ENCODE assay signal across 17 cellular contexts in the genomic region with DNA sequence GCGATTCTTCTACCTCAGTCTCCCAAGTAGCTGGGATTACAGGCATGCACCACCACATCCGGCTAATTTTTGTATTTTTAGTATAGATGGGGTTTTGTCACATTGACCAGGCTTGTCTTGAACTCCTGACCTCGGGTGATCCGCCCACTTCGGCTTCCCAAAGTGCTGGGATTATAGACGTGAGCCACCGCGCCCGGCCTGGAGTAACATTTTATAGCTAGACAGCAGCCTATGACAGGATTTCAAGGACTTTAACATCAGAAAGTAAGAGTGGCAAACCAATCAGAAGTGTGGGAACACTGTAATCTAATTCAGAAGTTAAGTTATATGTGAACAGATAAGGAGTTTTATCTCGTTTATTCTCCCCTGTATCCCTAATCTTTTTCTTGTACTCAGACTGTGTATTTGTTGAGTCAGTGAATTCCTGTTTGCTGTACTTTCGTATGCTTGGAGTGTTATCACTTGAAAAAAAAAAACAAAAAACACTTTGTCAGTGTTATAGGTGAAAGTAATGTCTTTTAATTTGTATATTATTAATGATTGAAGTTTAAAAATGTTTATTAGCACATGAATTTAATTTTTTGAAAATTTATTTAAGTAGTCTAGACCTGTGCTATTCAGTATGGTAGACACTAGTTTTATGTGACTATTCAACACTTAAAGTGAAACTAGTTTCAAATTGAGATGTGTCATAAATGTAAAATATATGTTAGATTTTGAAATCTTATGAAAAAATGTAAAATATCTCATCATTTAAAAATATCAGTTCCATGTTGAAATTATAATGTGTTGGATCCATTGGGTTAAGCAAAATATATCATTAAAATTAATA. TPM values are rescaled to one million over a fixed set of nuclear protein-coding genes. Genes with fewer than 3 reads are reported as not detected.
DNase-seq lines count a peak whose midpoint lies in the region; ATAC-seq, FAIRE-seq and TF ChIP-seq lines count a peak whose summit lies in the region.
"Had no signal": no experiment of that assay in that cellular context is flagged by ENCODE, and none has a peak within 500 bp of the region (broad histone marks: within the 10 kb centered on the region; RNA-seq: fewer than 3 reads in every experiment).

No MANE protein-coding gene starts in this region.

- no peak for TF ChIP-seq CTCF in bronchial epithelial cell (IDR thresholded peaks at IDR 0.05; ENCODE audit: insufficient read depth, low read length, severe bottlenecking)
- no peak for TF ChIP-seq CTCF in keratinocyte (optimal IDR thresholded peaks at IDR 0.05 in 1 of 3, IDR thresholded peaks at IDR 0.05 in 1 of 3, conservative IDR thresholded peaks at IDR 0.05 in 1 of 3; ENCODE audit: extremely low read depth in 1 of 3, insufficient read depth in 2 of 3, low read length in 3 of 3)
- TF ChIP-seq CTCF in smooth muscle cell (IDR thresholded peaks at IDR 0.05; ENCODE audit: borderline replicate concordance, insufficient read depth, poor library complexity, severe bottlenecking), result no peak

- H2AFZ ChIP-seq in keratinocyte (ENCODE audit: control insufficient read depth, low read length) (peak overlapping the region; percentile 30), smooth muscle cell (ENCODE audit: low read depth) (no peak overlapping the region)

- no peak overlapping the region for H3K4me3 Mint-ChIP-seq in activated CD4-positive, alpha-beta T cell treated with anti-CD3 and anti-CD28 coated beads, Interleukin-2, amount 10 ng/mL, durations not matched to agents 24 days and 14 days
- no peak overlapping the region for H3K4me3 Mint-ChIP-seq in stimulated activated naive B cell treated with anti-CD40 and anti-IgM and Interleukin-4, amounts not matched to agents 10 μg/mL and 1 μg/mL and 100 μg/mL, for 72 hours
- H3K4me3 Mint-ChIP-seq: brain, WTC11 had no signal

- H3K36me3 ChIP-seq in bronchial epithelial cell (ENCODE audit: control insufficient read depth, insufficient read depth, low read length), result no peaks in the 10 kb centered on the region
- no peaks in the 10 kb centered on the region for H3K36me3 ChIP-seq in keratinocyte (ENCODE audit: control insufficient read depth in 2 of 2, extremely low read depth in 1 of 2, insufficient read depth in 2 of 2, low read length in 2 of 2)
- H3K36me3 ChIP-seq in smooth muscle cell (ENCODE audit: low read depth), result peaks cover 4% of the 10 kb centered on the region

- H3K79me2 ChIP-seq in keratinocyte (ENCODE audit: control insufficient read depth, insufficient read depth, low read length) (peaks cover 45% of the 10 kb centered on the region), smooth muscle cell (ENCODE audit: low read depth) (peaks cover 61% of the 10 kb centered on the region)

- H3K4me2 ChIP-seq in keratinocyte (ENCODE audit: control insufficient read depth, extremely low read depth, insufficient read depth, low read depth, low read length) (peak overlapping the region; percentile 48), smooth muscle cell (peak overlapping the region; percentile 25)

- peaks cover 15% of the 10 kb centered on the region for H3K4me1 Mint-ChIP-seq in activated CD4-positive, alpha-beta T cell treated with anti-CD3 and anti-CD28 coated beads, Interleukin-2, amount 10 ng/mL, durations not matched to agents 24 days and 14 days
- H3K4me1 Mint-ChIP-seq in stimulated activated naive B cell treated with anti-CD40 and anti-IgM and Interleukin-4, amounts not matched to agents 10 μg/mL and 1 μg/mL and 100 μg/mL, for 72 hours, result peaks cover 13 to 26% of the 10 kb centered on the region in 2 donors

- 43% methylated on average over 11 of the region's 11 CpGs for WGBS in smooth muscle cell (ENCODE audit: low lambda C conversion rate)

- ATAC-seq in stimulated activated naive B cell treated with anti-CD40 and anti-IgM and Interleukin-4, amounts not matched to agents 10 μg/mL and 1 μg/mL and 100 μg/mL, for 72 hours (replicated peaks), result no peak
- no peak for ATAC-seq in HG03469 (IDR thresholded peaks at IDR 0.05; ENCODE audit: unreplicated experiment)
- ATAC-seq: WTC11 had no signal

- H3K36me3 Mint-ChIP-seq in activated CD4-positive, alpha-beta T cell treated with anti-CD3 and anti-CD28 coated beads, Interleukin-2, amount 10 ng/mL, durations not matched to agents 24 days and 14 days (ENCODE audit: low read depth), result peaks cover 24% of the 10 kb centered on the region
- peaks cover 19 to 32% of the 10 kb centered on the region in 2 donors for H3K36me3 Mint-ChIP-seq in stimulated activated naive B cell treated with anti-CD40 and anti-IgM and Interleukin-4, amounts not matched to agents 10 μg/mL and 1 μg/mL and 100 μg/mL, for 72 hours

- H3K9me1 ChIP-seq in keratinocyte (ENCODE audit: control insufficient read depth, extremely low read depth, insufficient read depth, low read length), result no peaks in the 10 kb centered on the region

- H3K27ac ChIP-seq in keratinocyte (ENCODE audit: control insufficient read depth, insufficient read depth, low read length) (peak overlapping the region; percentile 20), smooth muscle cell (ENCODE audit: low read depth) (no peak overlapping the region)

- no peaks in the 10 kb centered on the region for H3K9me3 ChIP-seq in keratinocyte (ENCODE audit: control insufficient read depth, low read depth, low read length)
- H3K9me3 ChIP-seq in smooth muscle cell (replicated peaks; ENCODE audit: low read depth), result no peaks in the 10 kb centered on the region

- H3K4me3 ChIP-seq in bronchial epithelial cell (ENCODE audit: low read depth, low read length) (no peak overlapping the region), keratinocyte (ENCODE audit: control insufficient read depth in 2 of 3, extremely low read depth in 1 of 3, insufficient read depth in 2 of 3, low read depth in 1 of 3, low read length in 3 of 3) (no peak overlapping the region), smooth muscle cell (peak overlapping the region; percentile 14)

- H3K4me1 ChIP-seq in keratinocyte (ENCODE audit: control insufficient read depth, extremely low read depth, insufficient read depth, low read length), result peaks cover 8% of the 10 kb centered on the region
- H3K4me1 ChIP-seq in smooth muscle cell (ENCODE audit: low read depth), result peaks cover 7% of the 10 kb centered on the region

- no peaks in the 10 kb centered on the region for H3K27me3 Mint-ChIP-seq in activated CD4-positive, alpha-beta T cell treated with anti-CD3 and anti-CD28 coated beads, Interleukin-2, amount 10 ng/mL, durations not matched to agents 24 days and 14 days
- H3K27me3 Mint-ChIP-seq in stimulated activated naive B cell treated with anti-CD40 and anti-IgM and Interleukin-4, amounts not matched to agents 10 μg/mL and 1 μg/mL and 100 μg/mL, for 72 hours, result no peaks in the 10 kb centered on the region
- H3K27me3 Mint-ChIP-seq: brain; CD4-positive, alpha-beta memory T cell had no signal

- H3F3A ChIP-seq in smooth muscle cell (ENCODE audit: low read depth), result no peaks in the 10 kb centered on the region

- no peak overlapping the region for H3K9ac ChIP-seq in keratinocyte (ENCODE audit: control insufficient read depth, extremely low read depth, insufficient read depth, low read length)
- no peak overlapping the region for H3K9ac ChIP-seq in smooth muscle cell (ENCODE audit: low read depth)

- H3K27me3 ChIP-seq in bronchial epithelial cell (ENCODE audit: control insufficient read depth, insufficient read depth, low read length) (no peaks in the 10 kb centered on the region), keratinocyte (ENCODE audit: control insufficient read depth, extremely low read depth, insufficient read depth, low read length) (no peaks in the 10 kb centered on the region), smooth muscle cell (ENCODE audit: low read depth) (no peaks in the 10 kb centered on the region)

- intact Hi-C loops in activated CD4-positive, alpha-beta T cell treated with anti-CD3 and anti-CD28 coated beads, Interleukin-2, amount 10 ng/mL, durations not matched to agents 24 days and 14 days (cut with micrococcal nuclease), result no loop called here

- peak; percentile 43 for DNase-seq in activated CD4-positive, alpha-beta T cell treated with anti-CD3 and anti-CD28 coated beads, Interleukin-2, amount 10 ng/mL, durations not matched to agents 24 days and 14 days
- DNase-seq in activated CD4-positive, alpha-beta T cell treated with anti-CD3 and anti-CD28 coated beads, Interleukin-2, amount 50 U/mL, for 1 hour, result no peak
- DNase-seq in bronchial epithelial cell (ENCODE audit: low read depth) (peak; percentile 24), keratinocyte (ENCODE audit: low read depth, low spot score) (no peak), smooth muscle cell (lab: John Stamatoyannopoulos, UW; ENCODE audit: unreplicated experiment) (no peak), urothelium cell line (ENCODE audit: low spot score) (no peak)
- DNase-seq in stimulated activated naive B cell treated with anti-CD40 and anti-IgM and Interleukin-4, amounts not matched to agents 10 μg/mL and 1 μg/mL and 100 μg/mL, for 72 hours, result no peak
- DNase-seq: activated naive CD4-positive, alpha-beta T cell; CD4-positive, alpha-beta memory T cell; effector CD8-positive, alpha-beta T cell; KG1; NCI-H1694; NCI-H510A treated with DMSO at 0.1 percent for 48 hours; stimulated activated CD4-positive, alpha-beta T cell treated with anti-CD3 and anti-CD28 coated beads, Interleukin-15, amount 100 ng/mL, for 24 hours had no signal

- no peak overlapping the region for H3K27ac Mint-ChIP-seq in activated CD4-positive, alpha-beta T cell treated with anti-CD3 and anti-CD28 coated beads, Interleukin-2, amount 10 ng/mL, durations not matched to agents 24 days and 14 days
- no peak overlapping the region for H3K27ac Mint-ChIP-seq in stimulated activated naive B cell treated with anti-CD40 and anti-IgM and Interleukin-4, amounts not matched to agents 10 μg/mL and 1 μg/mL and 100 μg/mL, for 72 hours
- H3K27ac Mint-ChIP-seq: WTC11 had no signal

- dilution Hi-C loops in keratinocyte (cut with MboI; ENCODE audit: extremely low pct_ligation_motif_present, low sequenced_read_pairs), result no loop called here

- no peak for FAIRE-seq in bronchial epithelial cell (lab: Jason Lieb, UNC)
- no peak for FAIRE-seq in keratinocyte (lab: Jason Lieb, UNC)
- no peak for FAIRE-seq in urothelium cell line (lab: Jason Lieb, UNC)

- no peaks in the 10 kb centered on the region for H4K20me1 ChIP-seq in keratinocyte (ENCODE audit: control insufficient read depth, extremely low read depth, insufficient read depth, low read length)
- peaks cover 59% of the 10 kb centered on the region for H4K20me1 ChIP-seq in smooth muscle cell (ENCODE audit: low read depth)

- H3K9me3 Mint-ChIP-seq in activated CD4-positive, alpha-beta T cell treated with anti-CD3 and anti-CD28 coated beads, Interleukin-2, amount 10 ng/mL, durations not matched to agents 24 days and 14 days, result no peaks in the 10 kb centered on the region
- no peaks in the 10 kb centered on the region for H3K9me3 Mint-ChIP-seq in stimulated activated naive B cell treated with anti-CD40 and anti-IgM and Interleukin-4, amounts not matched to agents 10 μg/mL and 1 μg/mL and 100 μg/mL, for 72 hours
- H3K9me3 Mint-ChIP-seq: brain; CD4-positive, alpha-beta memory T cell; WTC11 had no signal

RNA-seq across cellular contexts. Expression of a gene that starts 38.5 kb away (rescaled TPM):
- 26.3 and 31.3 TPM in 2 replicates for total RNA-seq in activated CD4-positive, alpha-beta T cell treated with anti-CD3 and anti-CD28 coated beads, Interleukin-2, amount 10 ng/mL, durations not matched to agents 24 days and 14 days
- total RNA-seq in bronchial epithelial cell (15.4 and 17.9 TPM in 2 replicates), smooth muscle cell (12.6 and 26.2 TPM in 2 replicates)
- polyA plus RNA-seq in keratinocyte (3.9 to 9.6 TPM (median 6.0 TPM) in 3 replicates), smooth muscle cell (3.7 and 3.8 TPM in 2 replicates)
- polyA plus RNA-seq in keratinocyte (2011; ENCODE audit: low read depth), result 11.3 TPM
- polyA plus RNA-seq in keratinocyte (2011; cell fraction: cytosol; rRNA removed), result 2.2 and 3.8 TPM in 2 replicates
- polyA plus RNA-seq in keratinocyte (2011; cell fraction: nucleus; rRNA removed), result 7.0 and 7.7 TPM in 2 replicates
- 5.3 and 8.0 TPM in 2 replicates for polyA plus RNA-seq in keratinocyte (2012; ENCODE audit: low replicate concordance)
- polyA minus RNA-seq in keratinocyte, result 2.7 to 20.0 TPM (median 10.3 TPM) in 3 replicates
- polyA minus RNA-seq in keratinocyte (2011; cell fraction: cytosol; rRNA and poly(A)+ RNA removed), result 2.9 TPM
- polyA minus RNA-seq in keratinocyte (2011; cell fraction: nucleus; rRNA and poly(A)+ RNA removed), result 4.7 and 5.6 TPM in 2 replicates

Comparison
In these comparisons a context has a peak if more than half of its experiments do, and no peak if none do; other contexts are left out.
1. DNase-seq: peak in activated CD4-positive, alpha-beta T cell treated with anti-CD3 and anti-CD28 coated beads, Interleukin-2, amount 10 ng/mL, durations not matched to agents 24 days and 14 days (single experiment) and bronchial epithelial cell (single experiment); none in activated CD4-positive, alpha-beta T cell treated with anti-CD3 and anti-CD28 coated beads, Interleukin-2, amount 50 U/mL, for 1 hour (single experiment), keratinocyte (single experiment), smooth muscle cell (single experiment), stimulated activated naive B cell treated with anti-CD40 and anti-IgM and Interleukin-4, amounts not matched to agents 10 μg/mL and 1 μg/mL and 100 μg/mL, for 72 hours (single experiment) and urothelium cell line (single experiment).